Comparison of ENCODE assay signal across 8 cellular contexts in the genomic region with DNA sequence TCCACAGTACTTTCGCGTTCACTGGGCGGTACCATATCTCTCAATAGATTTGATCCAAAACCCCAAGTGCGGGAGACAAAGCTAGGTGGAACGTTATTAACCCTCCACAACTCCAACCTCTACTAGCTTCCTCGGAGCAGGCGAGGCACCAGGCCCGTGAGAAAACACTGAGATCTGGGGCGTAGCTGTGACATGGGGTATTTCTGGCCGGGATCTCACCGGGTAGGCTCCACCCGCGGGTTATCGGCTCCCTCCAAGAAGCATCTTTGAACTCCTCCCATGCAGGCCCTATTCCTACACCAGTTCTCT. TPM values are rescaled to one million over a fixed set of nuclear protein-coding genes. Genes with fewer than 3 reads are reported as not detected.
A peak's percentile ranks its signal among the peaks of the same experiment; 100 is the strongest.
DNase-seq lines count a peak whose midpoint lies in the region; ATAC-seq and TF ChIP-seq lines count a peak whose summit lies in the region.

No MANE protein-coding gene starts in this region.

- peaks cover 3% of the 10 kb centered on the region for H3K27me3 Mint-ChIP-seq in glutamatergic neuron (ENCODE audit: unreplicated experiment)

- intact Hi-C loops in sciatic nerve (cut with DNase I): no loop called here

- ATAC-seq in GM18870 (IDR thresholded peaks at IDR 0.05; ENCODE audit: unreplicated experiment) (peak; percentile 63), HG03039 (IDR thresholded peaks at IDR 0.05; ENCODE audit: unreplicated experiment) (peak; percentile 60), sciatic nerve (peak; percentile 82)

- DNase-seq in AG08395 (ENCODE audit: low spot score) (peak; percentile 77), glutamatergic neuron (no peak), sciatic nerve (ENCODE audit: low spot score) (peak; percentile 57), NOMO-1 (lab: John Stamatoyannopoulos, UW; ENCODE audit: unreplicated experiment in 2 of 2) (no peak), RKO (ENCODE audit: low spot score) (no peak)

- peaks cover 11% of the 10 kb centered on the region for H3K9me3 Mint-ChIP-seq in glutamatergic neuron (ENCODE audit: unreplicated experiment)

- peak overlapping the region; percentile 96 for H3K4me3 ChIP-seq in WI38 (ENCODE audit: low read depth, low read length)

- H3K36me3 Mint-ChIP-seq in glutamatergic neuron (ENCODE audit: unreplicated experiment): no peaks in the 10 kb centered on the region

- peak overlapping the region; percentile 99 for H3K4me3 Mint-ChIP-seq in glutamatergic neuron (ENCODE audit: unreplicated experiment)

- no peak for TF ChIP-seq CTCF in WI38 (IDR thresholded peaks at IDR 0.05; ENCODE audit: low read depth, low read length)
- TF ChIP-seq CTCF in glutamatergic neuron (IDR thresholded peaks at IDR 0.05; ENCODE audit: partially characterized antibody, unreplicated experiment): no peak

- peaks cover 6% of the 10 kb centered on the region for H3K4me1 Mint-ChIP-seq in glutamatergic neuron (ENCODE audit: low read depth, unreplicated experiment)

- peak overlapping the region; percentile 88 for H3K27ac Mint-ChIP-seq in glutamatergic neuron (ENCODE audit: unreplicated experiment)

RNA-seq across cellular contexts. Expression of gene SLC25A46, which starts 0.3 kb away (rescaled TPM):
- total RNA-seq in glutamatergic neuron (ENCODE audit: unreplicated experiment): 38.1 TPM
- total RNA-seq in sciatic nerve: 36.2 TPM

RNA-seq across cellular contexts. Expression of gene TMEM232, which starts 12.0 kb away (rescaled TPM):
- total RNA-seq in glutamatergic neuron (ENCODE audit: unreplicated experiment) (5.3 TPM), sciatic nerve (8.1 TPM)

Comparison
In these comparisons a context has a peak if more than half of its experiments do, and no peak if none do; other contexts are left out.
1. DNase-seq: peak in AG08395 (single experiment) and sciatic nerve (single experiment); none in glutamatergic neuron (single experiment), NOMO-1 (0 of 2) and RKO (single experiment).
2. Peak in every context shown above with its lines, with median percentiles within 50 percentile points of each other: ATAC-seq.